Comparison of ENCODE assay signal across 1 cellular context in the genomic region with DNA sequence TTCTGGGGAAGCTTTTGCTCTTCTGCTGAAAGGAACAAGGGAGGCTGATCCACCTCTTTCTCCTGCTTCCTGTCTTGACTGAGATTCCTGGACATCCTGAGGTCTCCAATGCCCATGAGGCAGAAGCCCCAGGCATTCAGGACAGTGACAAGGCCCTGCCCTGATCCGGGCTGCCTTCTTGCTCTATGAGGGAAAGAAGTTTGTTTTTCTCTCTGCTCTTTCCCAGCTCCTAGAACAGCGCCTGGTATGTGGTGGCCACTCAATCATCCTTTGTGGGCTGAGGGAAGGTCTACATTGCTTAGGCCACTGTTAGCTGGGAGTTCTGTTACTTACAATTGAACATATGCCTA.
TF ChIP-seq lines count a peak whose summit lies in the region.

No MANE protein-coding gene starts in this region.

TF ChIP-seq in HepG2, 621 proteins besides CTCF, POLR2A, EP300 and RAD21 (continued from another document):
- no peak for TF ChIP-seq TFDP2 (CRISPR knock-in tag; IDR thresholded peaks at IDR 0.05)
- TF ChIP-seq RXRB (CRISPR knock-in tag; IDR thresholded peaks at IDR 0.05; ENCODE audit: borderline replicate concordance), result no peak
- TF ChIP-seq AHDC1 (CRISPR knock-in tag; IDR thresholded peaks at IDR 0.05; ENCODE audit: borderline replicate concordance), result no peak
- TF ChIP-seq, protein P1, sequence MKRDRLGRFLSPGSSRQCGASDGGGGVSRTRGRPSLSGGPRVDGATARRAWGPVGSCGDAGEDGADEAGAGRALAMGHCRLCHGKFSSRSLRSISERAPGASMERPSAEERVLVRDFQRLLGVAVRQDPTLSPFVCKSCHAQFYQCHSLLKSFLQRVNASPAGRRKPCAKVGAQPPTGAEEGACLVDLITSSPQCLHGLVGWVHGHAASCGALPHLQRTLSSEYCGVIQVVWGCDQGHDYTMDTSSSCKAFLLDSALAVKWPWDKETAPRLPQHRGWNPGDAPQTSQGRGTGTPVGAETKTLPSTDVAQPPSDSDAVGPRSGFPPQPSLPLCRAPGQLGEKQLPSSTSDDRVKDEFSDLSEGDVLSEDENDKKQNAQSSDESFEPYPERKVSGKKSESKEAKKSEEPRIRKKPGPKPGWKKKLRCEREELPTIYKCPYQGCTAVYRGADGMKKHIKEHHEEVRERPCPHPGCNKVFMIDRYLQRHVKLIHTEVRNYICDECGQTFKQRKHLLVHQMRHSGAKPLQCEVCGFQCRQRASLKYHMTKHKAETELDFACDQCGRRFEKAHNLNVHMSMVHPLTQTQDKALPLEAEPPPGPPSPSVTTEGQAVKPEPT (CRISPR knock-in tag; IDR thresholded peaks at IDR 0.05; ENCODE audit: low read depth), result no peak
- TF ChIP-seq ZNF569 (CRISPR knock-in tag; IDR thresholded peaks at IDR 0.05; ENCODE audit: borderline replicate concordance), result no peak
- no peak for TF ChIP-seq MNT (IDR thresholded peaks at IDR 0.05)
- TF ChIP-seq KAT7 (CRISPR knock-in tag; IDR thresholded peaks at IDR 0.05; ENCODE audit: borderline replicate concordance), result no peak
- no peak for TF ChIP-seq EZH2 (conservative IDR thresholded peaks at IDR 0.05; ENCODE audit: low read depth, low read length)
- TF ChIP-seq HOMEZ (CRISPR knock-in tag; IDR thresholded peaks at IDR 0.05; ENCODE audit: low read depth), result no peak
- TF ChIP-seq POGZ (CRISPR knock-in tag; IDR thresholded peaks at IDR 0.05), result no peak
- TF ChIP-seq ZNF687 (CRISPR knock-in tag; IDR thresholded peaks at IDR 0.05), result no peak
- no peak for TF ChIP-seq PITX1 (CRISPR knock-in tag; IDR thresholded peaks at IDR 0.05)
- TF ChIP-seq CHD4 (IDR thresholded peaks at IDR 0.05; ENCODE audit: borderline replicate concordance, low read length), result no peak
- no peak for TF ChIP-seq ZNF251 (CRISPR knock-in tag; IDR thresholded peaks at IDR 0.05)
- TF ChIP-seq ZNF34 (CRISPR knock-in tag; IDR thresholded peaks at IDR 0.05; ENCODE audit: borderline replicate concordance), result no peak
TF ChIP-seq in HepG2: peak in this region for 0.
